Comparison of ENCODE assay signal across 25 cellular contexts in genomic region chr7:6027806-6028365, GRCh38. TPM values are rescaled to one million over a fixed set of nuclear protein-coding genes. Genes with fewer than 3 reads are reported as not detected.
DNase-seq lines count a peak whose midpoint lies in the region; ATAC-seq and TF ChIP-seq lines count a peak whose summit lies in the region.
"Had no signal": no experiment of that assay in that cellular context is flagged by ENCODE, and none has a peak within 500 bp of the region (broad histone marks: within the 10 kb centered on the region; RNA-seq: fewer than 3 reads in every experiment).

No MANE protein-coding gene starts in this region.

- CTCF ChIA-PET in naive thymus-derived CD4-positive, alpha-beta T cell (lab: Charles Lee), result interaction anchor here (1.8 kb wide), 1 partner anchor 296 kb away, joined by 9 read pairs; no protein-coding TSS in a partner anchor

- intact Hi-C loops in naive thymus-derived CD4-positive, alpha-beta T cell (cut with micrococcal nuclease), result no loop called here
- intact Hi-C loops in upper lobe of right lung (cut with DNase I), result no loop called here

- peaks cover 15 to 22% of the 10 kb centered on the region in 2 donors for H3K4me1 ChIP-seq in naive thymus-derived CD4-positive, alpha-beta T cell (ENCODE audit: control insufficient read depth in 2 of 2, insufficient read depth in 2 of 2, low read length in 2 of 2)
- H3K4me1 ChIP-seq in upper lobe of right lung, result peaks cover 14% of the 10 kb centered on the region
- H3K4me1 ChIP-seq: sigmoid colon, testis had no signal

- no peaks in the 10 kb centered on the region for H3K9me3 ChIP-seq in naive thymus-derived CD4-positive, alpha-beta T cell (ENCODE audit: control insufficient read depth in 2 of 3, low read length in 3 of 3)
- H3K9me3 ChIP-seq in upper lobe of right lung, result no peaks in the 10 kb centered on the region
- H3K9me3 ChIP-seq: sigmoid colon, testis had no signal

- peaks cover 33% of the 10 kb centered on the region for H3K4me1 Mint-ChIP-seq in stimulated activated naive CD8-positive, alpha-beta T cell treated with anti-CD3 and anti-CD28 coated beads, Interleukin-15, Interleukin-2, amounts not matched to agents 100 ng/mL and 50 ng/mL, for 24 hours (ENCODE audit: low read depth)
- H3K4me1 Mint-ChIP-seq in activated naive CD8-positive, alpha-beta T cell treated with anti-CD3 and anti-CD28 coated beads, Interleukin-2, amount 10 ng/mL, durations not matched to agents 7 days and 5 days, result peaks cover 17% of the 10 kb centered on the region
- H3K4me1 Mint-ChIP-seq in naive thymus-derived CD4-positive, alpha-beta T cell, result peaks cover 14 to 34% (median 27%) of the 10 kb centered on the region in 7 donors

- TF ChIP-seq CTCF in upper lobe of right lung (IDR thresholded peaks at IDR 0.05), result no peak

- H3K36me3 Mint-ChIP-seq in stimulated activated naive CD8-positive, alpha-beta T cell treated with anti-CD3 and anti-CD28 coated beads, Interleukin-15, Interleukin-2, amounts not matched to agents 100 ng/mL and 50 ng/mL, for 24 hours (ENCODE audit: low read depth), result peaks cover 65% of the 10 kb centered on the region
- H3K36me3 Mint-ChIP-seq in activated naive CD8-positive, alpha-beta T cell treated with anti-CD3 and anti-CD28 coated beads, Interleukin-2, amount 10 ng/mL, durations not matched to agents 7 days and 5 days, result peaks cover 26% of the 10 kb centered on the region
- H3K36me3 Mint-ChIP-seq in naive thymus-derived CD4-positive, alpha-beta T cell, result peaks cover 5 to 45% (median 27%) of the 10 kb centered on the region in 5 donors

- no peak for ATAC-seq in stimulated activated naive CD8-positive, alpha-beta T cell treated with anti-CD3 and anti-CD28 coated beads, Interleukin-15, Interleukin-2, amounts not matched to agents 100 U/mL and 50 U/mL, for 24 hours
- ATAC-seq in activated naive CD8-positive, alpha-beta T cell treated with anti-CD3 and anti-CD28 coated beads, Interleukin-2, amount 10 ng/mL, durations not matched to agents 7 days and 5 days (ENCODE audit: low read depth), result no peak
- no peak for ATAC-seq in naive thymus-derived CD4-positive, alpha-beta T cell
- no peak for ATAC-seq in upper lobe of right lung
- ATAC-seq in HG03196 (IDR thresholded peaks at IDR 0.05; ENCODE audit: unreplicated experiment), result no peak
- ATAC-seq: HCT116, PC-3 had no signal

- H3K27me3 ChIP-seq in naive thymus-derived CD4-positive, alpha-beta T cell (ENCODE audit: control insufficient read depth in 2 of 2, insufficient read depth in 2 of 2, low read length in 2 of 2), result no peaks in the 10 kb centered on the region
- no peaks in the 10 kb centered on the region for H3K27me3 ChIP-seq in upper lobe of right lung
- H3K27me3 ChIP-seq: sigmoid colon, testis had no signal

- no peaks in the 10 kb centered on the region for H3K9me3 Mint-ChIP-seq in stimulated activated naive CD8-positive, alpha-beta T cell treated with anti-CD3 and anti-CD28 coated beads, Interleukin-15, Interleukin-2, amounts not matched to agents 100 ng/mL and 50 ng/mL, for 24 hours
- H3K9me3 Mint-ChIP-seq in activated naive CD8-positive, alpha-beta T cell treated with anti-CD3 and anti-CD28 coated beads, Interleukin-2, amount 10 ng/mL, durations not matched to agents 7 days and 5 days, result no peaks in the 10 kb centered on the region
- H3K9me3 Mint-ChIP-seq in naive thymus-derived CD4-positive, alpha-beta T cell, result peaks cover 0 to 2% (median 0%) of the 10 kb centered on the region in 11 donors

- POLR2A ChIA-PET in activated naive CD8-positive, alpha-beta T cell treated with anti-CD3 and anti-CD28 coated beads, Interleukin-2, amount 10 ng/mL, durations not matched to agents 7 days and 5 days (lab: Charles Lee), result no interaction called here
- POLR2A ChIA-PET in naive thymus-derived CD4-positive, alpha-beta T cell (lab: Charles Lee), result interaction anchor here (1.5 kb wide), 1 partner anchor 19 kb away, joined by 3 read pairs; the partner anchor contains the start of gene AIMP2

- DNase-seq in stimulated activated naive CD8-positive, alpha-beta T cell treated with anti-CD3 and anti-CD28 coated beads, Interleukin-15, Interleukin-2, amounts not matched to agents 100 U/mL and 50 U/mL, for 24 hours, result no peak
- DNase-seq in activated naive CD8-positive, alpha-beta T cell treated with anti-CD3 and anti-CD28 coated beads, Interleukin-2, amount 10 ng/mL, durations not matched to agents 7 days and 5 days, result no peak
- no peak for DNase-seq in naive thymus-derived CD4-positive, alpha-beta T cell
- no peak for DNase-seq in upper lobe of right lung
- no peak for DNase-seq in cortex of kidney (lab: John Stamatoyannopoulos, UW)
- DNase-seq in SHP77 treated with DMSO at 0.1 percent for 48 hours (lab: John Stamatoyannopoulos, UW), result no peak
- DNase-seq: activated CD4-positive, alpha-beta T cell treated with anti-CD3 and anti-CD28 coated beads, Interleukin-2, amount 50 U/mL, for 1 hour; activated CD8-positive, alpha-beta memory T cell treated with anti-CD3 and anti-CD28 coated beads, Interleukin-2, amount 50 U/mL, for 4 hours; activated effector memory CD4-positive, alpha-beta T cell treated with anti-CD3 and anti-CD28 coated beads, Interleukin-2, amount 50 U/mL, for 16 hours; dermis blood vessel endothelial cell; DMS79; mesenchymal stem cell; NCI-H1092 treated with DMSO at 0.1 percent for 48 hours; NCI-H2029 treated with DMSO at 0.1 percent for 48 hours; NCI-H345; PC-3; Right ventricle myocardium superior; sigmoid colon; SW 1271; testis had no signal

- H3K27ac Mint-ChIP-seq in stimulated activated naive CD8-positive, alpha-beta T cell treated with anti-CD3 and anti-CD28 coated beads, Interleukin-15, Interleukin-2, amounts not matched to agents 100 ng/mL and 50 ng/mL, for 24 hours, result peak overlapping the region; percentile 46
- peak overlapping the region; percentile 36 for H3K27ac Mint-ChIP-seq in activated naive CD8-positive, alpha-beta T cell treated with anti-CD3 and anti-CD28 coated beads, Interleukin-2, amount 10 ng/mL, durations not matched to agents 7 days and 5 days
- peak overlapping the region in 5 of 9 donors; percentile 63 to 96 (median 94) for H3K27ac Mint-ChIP-seq in naive thymus-derived CD4-positive, alpha-beta T cell

- no peaks in the 10 kb centered on the region for H3K27me3 Mint-ChIP-seq in stimulated activated naive CD8-positive, alpha-beta T cell treated with anti-CD3 and anti-CD28 coated beads, Interleukin-15, Interleukin-2, amounts not matched to agents 100 ng/mL and 50 ng/mL, for 24 hours
- no peaks in the 10 kb centered on the region for H3K27me3 Mint-ChIP-seq in activated naive CD8-positive, alpha-beta T cell treated with anti-CD3 and anti-CD28 coated beads, Interleukin-2, amount 10 ng/mL, durations not matched to agents 7 days and 5 days
- H3K27me3 Mint-ChIP-seq in naive thymus-derived CD4-positive, alpha-beta T cell, result no peaks in the 10 kb centered on the region

- no peak overlapping the region for H3K27ac ChIP-seq in naive thymus-derived CD4-positive, alpha-beta T cell (ENCODE audit: low read depth, low read length)
- peak overlapping the region; percentile 84 for H3K27ac ChIP-seq in upper lobe of right lung
- H3K27ac ChIP-seq: parathyroid adenoma, testis had no signal

- no peak overlapping the region for H3K4me3 ChIP-seq in naive thymus-derived CD4-positive, alpha-beta T cell (ENCODE audit: low read length)
- H3K4me3 ChIP-seq in upper lobe of right lung, result no peak overlapping the region
- H3K4me3 ChIP-seq: sigmoid colon, testis had no signal

- peaks cover 11 to 78% (median 28%) of the 10 kb centered on the region in 3 experiments for H3K36me3 ChIP-seq in naive thymus-derived CD4-positive, alpha-beta T cell (ENCODE audit: control insufficient read depth in 2 of 3, insufficient read depth in 3 of 3, low read length in 3 of 3)
- H3K36me3 ChIP-seq in upper lobe of right lung, result peaks cover 73% of the 10 kb centered on the region

- H3K4me3 Mint-ChIP-seq in stimulated activated naive CD8-positive, alpha-beta T cell treated with anti-CD3 and anti-CD28 coated beads, Interleukin-15, Interleukin-2, amounts not matched to agents 100 ng/mL and 50 ng/mL, for 24 hours, result no peak overlapping the region
- H3K4me3 Mint-ChIP-seq in activated naive CD8-positive, alpha-beta T cell treated with anti-CD3 and anti-CD28 coated beads, Interleukin-2, amount 10 ng/mL, durations not matched to agents 7 days and 5 days, result no peak overlapping the region
- no peak overlapping the region for H3K4me3 Mint-ChIP-seq in naive thymus-derived CD4-positive, alpha-beta T cell

RNA-seq across cellular contexts. Expression of gene ANKRD61, which starts 3.3 kb away (rescaled TPM):
- total RNA-seq in activated naive CD8-positive, alpha-beta T cell treated with anti-CD3 and anti-CD28 coated beads, Interleukin-2, amount 10 ng/mL, durations not matched to agents 7 days and 5 days, result not detected
- total RNA-seq in naive thymus-derived CD4-positive, alpha-beta T cell, result not detected
- polyA plus RNA-seq in naive thymus-derived CD4-positive, alpha-beta T cell, result under 1 TPM; 0.29 to 0.50 TPM
- total RNA-seq in upper lobe of right lung, result not detected
- total RNA-seq: dermis blood vessel endothelial cell, kidney epithelial cell, Right ventricle myocardium superior, sigmoid colon had no signal
- polyA plus RNA-seq: sigmoid colon had no signal

RNA-seq across cellular contexts. Expression of gene AIMP2, which starts 18.8 kb away (rescaled TPM):
- 10 to 100 TPM; 21.4 to 23.8 TPM for total RNA-seq in activated naive CD8-positive, alpha-beta T cell treated with anti-CD3 and anti-CD28 coated beads, Interleukin-2, amount 10 ng/mL, durations not matched to agents 7 days and 5 days
- 10 to 100 TPM in 3 of 5 experiments, 1 to 10 TPM in 2; 5.0 to 37.9 (median 11.8) TPM for total RNA-seq in naive thymus-derived CD4-positive, alpha-beta T cell
- polyA plus RNA-seq in naive thymus-derived CD4-positive, alpha-beta T cell, result 10 to 100 TPM; 17.8 to 25.9 TPM
- 20.3 TPM for total RNA-seq in upper lobe of right lung

RNA-seq across cellular contexts. Expression of gene PMS2, which starts 19.0 kb away (rescaled TPM):
- 10 to 100 TPM; 21.1 to 24.1 TPM for total RNA-seq in activated naive CD8-positive, alpha-beta T cell treated with anti-CD3 and anti-CD28 coated beads, Interleukin-2, amount 10 ng/mL, durations not matched to agents 7 days and 5 days
- 10 to 100 TPM; 12.5 to 26.3 (median 23.5) TPM for total RNA-seq in naive thymus-derived CD4-positive, alpha-beta T cell
- polyA plus RNA-seq in naive thymus-derived CD4-positive, alpha-beta T cell, result 10 to 100 TPM in 1 of 2 donors, 1 to 10 TPM in 1; 8.4 to 18.6 TPM
- 12.5 TPM for total RNA-seq in upper lobe of right lung

RNA-seq across cellular contexts. Expression of gene EIF2AK1, which starts 31.1 kb away (rescaled TPM):
- 100 to 1,000 TPM in 1 of 2 experiments, 10 to 100 TPM in 1; 96.4 to 113 TPM for total RNA-seq in activated naive CD8-positive, alpha-beta T cell treated with anti-CD3 and anti-CD28 coated beads, Interleukin-2, amount 10 ng/mL, durations not matched to agents 7 days and 5 days
- total RNA-seq in naive thymus-derived CD4-positive, alpha-beta T cell, result 100 to 1,000 TPM in 1 of 5 experiments, 10 to 100 TPM in 4; 58.6 to 111 (median 66.8) TPM
- polyA plus RNA-seq in naive thymus-derived CD4-positive, alpha-beta T cell, result 10 to 100 TPM; 72.4 to 79.4 TPM
- total RNA-seq in upper lobe of right lung, result 77.2 TPM

RNA-seq across cellular contexts. Expression of gene RSPH10B, which starts 57.4 kb away (rescaled TPM):
- under 1 TPM in 1 of 2 experiments, not detected in 1; 0.53 TPM for total RNA-seq in activated naive CD8-positive, alpha-beta T cell treated with anti-CD3 and anti-CD28 coated beads, Interleukin-2, amount 10 ng/mL, durations not matched to agents 7 days and 5 days
- total RNA-seq in naive thymus-derived CD4-positive, alpha-beta T cell, result under 1 TPM in 1 of 5 experiments, not detected in 4; 0.41 TPM
- not detected for polyA plus RNA-seq in naive thymus-derived CD4-positive, alpha-beta T cell
- not detected for total RNA-seq in upper lobe of right lung
- total RNA-seq: kidney epithelial cell, PC-3, Right ventricle myocardium superior had no signal

Comparison
In these comparisons a context has a peak if more than half of its experiments do, and no peak if none do; other contexts are left out.
1. H3K27ac Mint-ChIP-seq: peak in every context shown above with its lines; median percentile 94 in naive thymus-derived CD4-positive, alpha-beta T cell; 46 in stimulated activated naive CD8-positive, alpha-beta T cell treated with anti-CD3 and anti-CD28 coated beads, Interleukin-15, Interleukin-2, amounts not matched to agents 100 ng/mL and 50 ng/mL, for 24 hours; 36 in activated naive CD8-positive, alpha-beta T cell treated with anti-CD3 and anti-CD28 coated beads, Interleukin-2, amount 10 ng/mL, durations not matched to agents 7 days and 5 days.